Comparison of ENCODE assay signal across 10 cellular contexts in the genomic region with DNA sequence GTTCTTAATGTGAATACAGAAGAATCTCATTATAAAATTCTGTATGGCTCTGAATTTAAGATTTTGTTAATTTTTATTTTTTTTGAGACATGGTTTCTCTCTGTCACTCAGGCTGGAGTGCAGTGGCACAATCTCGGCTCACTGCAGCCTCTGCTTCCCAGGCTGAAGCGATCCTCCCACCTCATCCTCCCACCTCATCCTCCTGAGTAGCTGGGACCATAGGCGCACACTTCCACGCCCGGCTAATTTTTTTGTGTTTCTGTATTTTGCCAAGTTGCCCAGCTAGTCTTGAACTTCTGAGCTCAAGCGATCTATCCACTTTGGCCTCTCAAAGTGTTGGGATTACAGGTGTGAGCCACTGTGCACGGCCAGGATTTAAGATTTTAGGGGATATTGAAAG. TPM values are rescaled to one million over a fixed set of nuclear protein-coding genes. Genes with fewer than 3 reads are reported as not detected.
"Had no signal": no experiment of that assay in that cellular context is flagged by ENCODE, and none has a peak within 500 bp of the region (broad histone marks: within the 10 kb centered on the region; RNA-seq: fewer than 3 reads in every experiment).

No MANE protein-coding gene starts in this region.

- H3K9me3 Mint-ChIP-seq: H9 had no signal

- H3K27ac ChIP-seq: GM23248 had no signal

- H3K4me3 Mint-ChIP-seq: GM23338, H9, HFFc6 had no signal

- DNase-seq: GM23248, GOT3, H7, H9, HCEC 1CT, HFFc6 had no signal

- H3K4me1 Mint-ChIP-seq: GM23338, H9 had no signal

- H3K36me3 ChIP-seq: HAP-1 had no signal

- H3K4me1 ChIP-seq: HAP-1 had no signal

- H3K4me3 ChIP-seq: GM23248, GM23338, HAP-1 had no signal

- H3K9me3 ChIP-seq: HAP-1 had no signal

- H3K27ac Mint-ChIP-seq: GM23338, H9, HFFc6 had no signal

RNA-seq across cellular contexts. Expression of a gene that starts 14.3 kb away (rescaled TPM):
- total RNA-seq: GM23248, GM23338, H1, H4, H7, H9, HFFc6 had no signal
- polyA plus RNA-seq: GM23248, GM23338 had no signal

RNA-seq across cellular contexts. Expression of a gene that starts 17.5 kb away (rescaled TPM):
- total RNA-seq: GM23248, GM23338, H1, H4, H7, HFFc6 had no signal
- polyA plus RNA-seq: GM23248 had no signal
